ENCODE assay signal across 9 cellular contexts in the genomic region with DNA sequence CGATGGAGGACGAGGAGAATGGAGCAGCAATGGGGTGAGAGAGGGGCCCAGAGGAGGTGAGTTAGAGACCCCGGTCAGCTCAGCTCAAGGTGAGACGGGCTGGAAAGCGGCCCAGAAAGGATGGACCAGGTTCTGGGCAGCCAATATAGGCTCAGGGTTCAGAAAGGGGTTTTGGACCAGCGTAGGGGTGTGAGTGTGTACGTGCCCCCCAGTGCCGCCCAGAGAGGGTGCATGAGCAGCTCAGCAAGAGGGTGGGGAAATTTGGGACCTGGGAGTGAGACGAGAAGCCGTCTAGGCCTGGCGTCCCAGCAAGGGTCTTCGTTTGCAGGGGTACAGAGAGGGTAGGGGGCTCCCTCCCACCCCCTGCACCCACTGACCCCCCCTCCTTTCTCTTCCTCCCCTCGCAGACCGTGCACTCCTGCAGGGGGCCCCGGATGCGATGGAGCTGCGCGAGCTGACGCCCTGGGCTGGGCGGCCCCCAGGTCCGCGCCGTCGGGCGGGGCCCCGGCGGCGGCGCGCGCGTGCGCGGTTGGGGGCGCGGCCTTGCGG. TPM values are rescaled to one million over a fixed set of nuclear protein-coding genes. Genes with fewer than 3 reads are reported as not detected.
DNase-seq lines count a peak whose midpoint lies in the region; ATAC-seq, FAIRE-seq and TF ChIP-seq lines count a peak whose summit lies in the region.
"Had no signal": no experiment of that assay in that cellular context is flagged by ENCODE, and none has a peak within 500 bp of the region (broad histone marks: within the 10 kb centered on the region; RNA-seq: fewer than 3 reads in every experiment).

No MANE protein-coding gene starts in this region.

- H3K4me3 ChIP-seq in bronchial epithelial cell (ENCODE audit: low read depth, low read length) = peak overlapping the region; percentile 66
- H3K4me3 ChIP-seq in mucosa of rectum (ENCODE audit: low read length in 2 of 2) = peak overlapping the region; percentile 55 to 81

- peak overlapping the region; percentile 5 to 22 for H3K9ac ChIP-seq in mucosa of rectum (ENCODE audit: low read depth in 1 of 2, low read length in 2 of 2)

- DNase-seq in bronchial epithelial cell (ENCODE audit: low read depth) = no peak
- no peak for DNase-seq in NOMO-1 treated with dmso at 0.1 percent for 144 hours (lab: John Stamatoyannopoulos, UW; ENCODE audit: unreplicated experiment)
- DNase-seq in inferior parietal cortex (ENCODE audit: extremely low spot score) = no peak
- no peak for DNase-seq in NCI-H1417 (lab: John Stamatoyannopoulos, UW)

- no peaks in the 10 kb centered on the region for H3K9me3 ChIP-seq in mucosa of rectum (ENCODE audit: control insufficient read depth in 2 of 2, low read length in 2 of 2)
- H3K9me3 ChIP-seq: uterus had no signal

- peaks cover 11 to 19% of the 10 kb centered on the region in 2 donors for H3K4me1 ChIP-seq in mucosa of rectum (ENCODE audit: control insufficient read depth in 2 of 2, insufficient read depth in 2 of 2, low read length in 2 of 2)

- TF ChIP-seq CTCF in 22Rv1 (IDR thresholded peaks at IDR 0.05) (no peak), bronchial epithelial cell (IDR thresholded peaks at IDR 0.05; ENCODE audit: insufficient read depth, low read length, severe bottlenecking) (no peak)

- no peaks in the 10 kb centered on the region for H3K27me3 ChIP-seq in bronchial epithelial cell (ENCODE audit: control insufficient read depth, insufficient read depth, low read length)
- no peaks in the 10 kb centered on the region for H3K27me3 ChIP-seq in mucosa of rectum (ENCODE audit: control insufficient read depth in 2 of 2, insufficient read depth in 2 of 2, low read length in 2 of 2)

- H3K27ac ChIP-seq in 22Rv1 (peak overlapping the region; percentile 88), mucosa of rectum (ENCODE audit: low read depth in 2 of 2, low read length in 2 of 2) (peak overlapping the region; percentile 80 to 85)

- FAIRE-seq in bronchial epithelial cell (lab: Jason Lieb, UNC) = no peak

- H3K36me3 ChIP-seq in bronchial epithelial cell (ENCODE audit: control insufficient read depth, insufficient read depth, low read length) (no peaks in the 10 kb centered on the region), mucosa of rectum (ENCODE audit: control insufficient read depth in 2 of 2, insufficient read depth in 2 of 2, low read length in 2 of 2) (peaks cover 0 to 7% of the 10 kb centered on the region in 2 donors)
- H3K36me3 ChIP-seq: uterus had no signal

- ATAC-seq in HG02840 (IDR thresholded peaks at IDR 0.05; ENCODE audit: low FRiP score, unreplicated experiment) (peak; percentile 50), GM21390 (IDR thresholded peaks at IDR 0.05; ENCODE audit: unreplicated experiment) (no peak)

RNA-seq across cellular contexts. Expression of a gene that starts 12.1 kb away (rescaled TPM):
- 2.1 and 7.9 TPM in 2 replicates for total RNA-seq in bronchial epithelial cell

RNA-seq across cellular contexts. Expression of a gene that starts 22.5 kb away (rescaled TPM):
- 0.51 and 1.3 TPM in 2 replicates for total RNA-seq in bronchial epithelial cell

RNA-seq across cellular contexts. Expression of a gene that starts 23.8 kb away (rescaled TPM):
- 16.1 and 40.8 TPM in 2 replicates for total RNA-seq in bronchial epithelial cell

RNA-seq across cellular contexts. Expression of a gene that starts 36.5 kb away (rescaled TPM):
- total RNA-seq in bronchial epithelial cell = 26.8 and 55.5 TPM in 2 replicates

RNA-seq across cellular contexts. Expression of a gene that starts 42.9 kb away (rescaled TPM):
- 0.26 and 0.53 TPM in 2 replicates for total RNA-seq in bronchial epithelial cell
